8 cellular contexts compared by ENCODE assay signal in the genomic region with DNA sequence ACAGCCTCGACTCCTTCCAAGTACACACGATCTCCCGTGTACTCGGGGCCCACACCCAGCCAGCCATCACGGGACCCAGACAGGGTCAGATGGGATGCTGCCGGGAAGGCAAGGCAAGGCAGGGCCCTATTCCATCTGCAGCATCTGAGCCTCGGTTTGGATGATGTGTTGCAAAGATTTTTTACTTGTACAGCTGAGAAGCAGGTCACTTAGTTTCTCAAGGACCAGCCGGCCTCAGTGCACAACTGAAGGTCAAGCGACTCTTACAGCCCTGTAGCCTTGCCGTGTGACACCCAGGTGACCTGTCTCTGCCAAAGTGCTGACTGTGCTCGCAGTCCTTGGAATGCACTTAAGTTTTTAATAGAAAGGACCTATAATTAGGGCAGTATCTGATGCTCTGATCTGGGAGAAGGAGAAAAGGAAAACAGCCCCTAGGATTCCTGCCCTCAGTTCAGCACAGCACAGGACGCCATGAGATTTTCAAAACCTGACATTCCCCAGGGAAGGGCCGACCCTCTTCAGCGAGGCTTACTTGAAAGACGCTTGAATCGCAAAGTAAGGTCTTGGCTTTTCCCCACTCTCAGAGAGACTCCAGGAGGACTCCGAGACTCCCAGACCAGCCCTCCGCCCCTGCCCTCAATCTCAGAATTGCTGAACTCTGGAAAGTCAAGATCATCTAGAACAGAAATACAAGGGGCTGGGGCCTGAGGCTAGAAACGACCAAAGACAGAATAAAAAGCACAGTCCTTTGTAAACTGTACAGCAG. TPM values are rescaled to one million over a fixed set of nuclear protein-coding genes. Genes with fewer than 3 reads are reported as not detected.
A peak's percentile ranks its signal among the peaks of the same experiment; 100 is the strongest.
DNase-seq lines count a peak whose midpoint lies in the region; ATAC-seq and TF ChIP-seq lines count a peak whose summit lies in the region.

No MANE protein-coding gene starts in this region.

- H3K27me3 ChIP-seq in cardiac muscle cell, result no peaks in the 10 kb centered on the region
- H3K27me3 ChIP-seq in mucosa of rectum (ENCODE audit: control insufficient read depth in 2 of 2, insufficient read depth in 2 of 2, low read length in 2 of 2), result no peaks in the 10 kb centered on the region
- no peaks in the 10 kb centered on the region for H3K27me3 ChIP-seq in uterus

- peak in 1 of 2 donors; percentile 72 for DNase-seq in cardiac muscle cell (ENCODE audit: low read depth in 1 of 2, low spot score in 1 of 2)
- no peak for DNase-seq in cardiac septum (ENCODE audit: low spot score)
- no peak for DNase-seq in choroid plexus epithelial cell (ENCODE audit: low read depth)
- DNase-seq in uterus, result no peak
- no peak for DNase-seq in NCI-H524 (lab: John Stamatoyannopoulos, UW)

- H3K4me1 ChIP-seq in cardiac muscle cell (ENCODE audit: low read depth), result peaks cover 21% of the 10 kb centered on the region
- peaks cover 12 to 16% of the 10 kb centered on the region in 2 donors for H3K4me1 ChIP-seq in mucosa of rectum (ENCODE audit: control insufficient read depth in 2 of 2, insufficient read depth in 2 of 2, low read length in 2 of 2)
- peaks cover 0 to 7% of the 10 kb centered on the region in 2 donors for H3K4me1 ChIP-seq in uterus

- TF ChIP-seq POLR2A in uterus (IDR thresholded peaks at IDR 0.05), result no peak

- H3K9me3 ChIP-seq in cardiac muscle cell (ENCODE audit: low read depth) (no peaks in the 10 kb centered on the region), mucosa of rectum (ENCODE audit: control insufficient read depth in 2 of 2, low read length in 2 of 2) (no peaks in the 10 kb centered on the region), uterus (no peaks in the 10 kb centered on the region)

- H3K9ac ChIP-seq in mucosa of rectum (ENCODE audit: low read depth in 1 of 2, low read length in 2 of 2), result peak overlapping the region; percentile 58 to 73

- H3K36me3 ChIP-seq in cardiac muscle cell (no peaks in the 10 kb centered on the region), mucosa of rectum (ENCODE audit: control insufficient read depth in 2 of 2, insufficient read depth in 2 of 2, low read length in 2 of 2) (no peaks in the 10 kb centered on the region), uterus (no peaks in the 10 kb centered on the region)

- TF ChIP-seq CTCF in cardiac muscle cell (IDR thresholded peaks at IDR 0.05; ENCODE audit: low read depth, low read length) (no peak), choroid plexus epithelial cell (conservative IDR thresholded peaks at IDR 0.05; ENCODE audit: low read depth, low read length) (no peak), uterus (IDR thresholded peaks at IDR 0.05) (no peak)

- ATAC-seq in HG03432 (IDR thresholded peaks at IDR 0.05; ENCODE audit: unreplicated experiment) (no peak), HG03025 (IDR thresholded peaks at IDR 0.05; ENCODE audit: low FRiP score, unreplicated experiment) (no peak)

- intact Hi-C loops in cardiac septum (cut with DNase I), result loop anchor here (5.0 kb wide), 1 partner anchor 110 kb away; no protein-coding TSS in a partner anchor
- intact Hi-C loops in uterus (cut with DNase I; ENCODE audit: low total_unique reads), result no loop called here

- H3K4me3 ChIP-seq in cardiac muscle cell (peak overlapping the region; percentile 34), choroid plexus epithelial cell (ENCODE audit: low read depth, low read length) (peak overlapping the region; percentile 62), mucosa of rectum (ENCODE audit: low read length in 2 of 2) (peak overlapping the region; percentile 75 to 80), uterus (peak overlapping the region; percentile 56 to 91)

- H3K27ac ChIP-seq in cardiac muscle cell (peak overlapping the region; percentile 86), mucosa of rectum (ENCODE audit: low read depth in 2 of 2, low read length in 2 of 2) (no peak overlapping the region), uterus (peak overlapping the region; percentile 85 to 97)

RNA-seq across cellular contexts. Expression of a gene that starts 1.3 kb away (rescaled TPM):
- 13.6 and 17.4 TPM in 2 replicates for total RNA-seq in cardiac muscle cell
- polyA plus RNA-seq in cardiac muscle cell, result 10.2 and 20.1 TPM in 2 replicates
- total RNA-seq in cardiac septum, result 23.0 TPM
- 10 to 100 TPM in 1 of 4 donors, 1 to 10 TPM in 2, under 1 TPM in 1; 0.59 to 10.7 (median 2.2) TPM for total RNA-seq in uterus

RNA-seq across cellular contexts. Expression of a gene that starts 58.1 kb away (rescaled TPM):
- 0.04 TPM in 1 of 2 replicates, not detected in the other for total RNA-seq in cardiac muscle cell
- 0.11 TPM in 1 of 2 replicates, not detected in the other for polyA plus RNA-seq in cardiac muscle cell
- total RNA-seq in cardiac septum, result 1.5 TPM
- 1 to 10 TPM in 2 of 4 donors, not detected in 2; 1.1 to 2.4 TPM for total RNA-seq in uterus

Comparison
In these comparisons a context has a peak if more than half of its experiments do, and no peak if none do; other contexts are left out.
1. H3K27ac ChIP-seq: peak in cardiac muscle cell (single experiment) and uterus (2 of 2); none in mucosa of rectum (0 of 2).
2. Peak in every context shown above with its lines, with median percentiles within 50 percentile points of each other: H3K4me3 ChIP-seq.